Comparison of ENCODE assay signal across 1 cellular context in the genomic region with DNA sequence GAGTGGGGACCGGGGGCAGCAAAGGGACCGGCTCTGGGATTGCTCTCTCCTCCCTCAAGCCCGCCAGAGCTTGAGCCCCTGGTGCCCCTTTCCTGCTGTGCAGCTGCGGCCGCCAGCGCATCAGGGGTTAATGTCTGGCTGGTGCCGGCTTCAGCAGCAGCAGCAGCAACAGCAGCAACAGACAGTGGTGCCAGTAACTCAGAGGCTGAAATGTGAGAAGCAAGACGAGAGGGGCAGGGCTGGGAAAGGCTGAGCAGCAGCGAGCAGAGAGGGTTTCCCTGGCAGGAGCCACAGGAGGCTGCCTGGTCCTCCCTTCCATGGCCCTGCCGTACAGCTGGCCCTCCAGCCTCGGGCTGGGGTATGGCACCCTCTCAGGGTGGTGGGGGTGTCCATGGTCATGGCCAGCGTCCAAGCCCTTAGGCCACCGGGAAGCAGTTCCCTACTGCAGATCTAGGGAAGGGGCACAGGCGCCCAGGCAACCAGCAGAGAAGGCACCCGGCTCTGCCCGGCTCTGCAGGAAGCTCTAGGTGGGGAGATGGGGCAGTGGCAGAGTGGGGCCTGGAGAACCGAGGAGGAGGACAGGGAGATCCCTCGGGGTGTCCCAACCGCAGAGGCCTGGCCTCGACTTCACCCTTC.
TF ChIP-seq lines count a peak whose summit lies in the region.

No MANE protein-coding gene starts in this region.

TF ChIP-seq in HepG2, 621 proteins besides CTCF, POLR2A, EP300 and RAD21 (continued from another document and continues in another):
- TF ChIP-seq, protein P1, sequence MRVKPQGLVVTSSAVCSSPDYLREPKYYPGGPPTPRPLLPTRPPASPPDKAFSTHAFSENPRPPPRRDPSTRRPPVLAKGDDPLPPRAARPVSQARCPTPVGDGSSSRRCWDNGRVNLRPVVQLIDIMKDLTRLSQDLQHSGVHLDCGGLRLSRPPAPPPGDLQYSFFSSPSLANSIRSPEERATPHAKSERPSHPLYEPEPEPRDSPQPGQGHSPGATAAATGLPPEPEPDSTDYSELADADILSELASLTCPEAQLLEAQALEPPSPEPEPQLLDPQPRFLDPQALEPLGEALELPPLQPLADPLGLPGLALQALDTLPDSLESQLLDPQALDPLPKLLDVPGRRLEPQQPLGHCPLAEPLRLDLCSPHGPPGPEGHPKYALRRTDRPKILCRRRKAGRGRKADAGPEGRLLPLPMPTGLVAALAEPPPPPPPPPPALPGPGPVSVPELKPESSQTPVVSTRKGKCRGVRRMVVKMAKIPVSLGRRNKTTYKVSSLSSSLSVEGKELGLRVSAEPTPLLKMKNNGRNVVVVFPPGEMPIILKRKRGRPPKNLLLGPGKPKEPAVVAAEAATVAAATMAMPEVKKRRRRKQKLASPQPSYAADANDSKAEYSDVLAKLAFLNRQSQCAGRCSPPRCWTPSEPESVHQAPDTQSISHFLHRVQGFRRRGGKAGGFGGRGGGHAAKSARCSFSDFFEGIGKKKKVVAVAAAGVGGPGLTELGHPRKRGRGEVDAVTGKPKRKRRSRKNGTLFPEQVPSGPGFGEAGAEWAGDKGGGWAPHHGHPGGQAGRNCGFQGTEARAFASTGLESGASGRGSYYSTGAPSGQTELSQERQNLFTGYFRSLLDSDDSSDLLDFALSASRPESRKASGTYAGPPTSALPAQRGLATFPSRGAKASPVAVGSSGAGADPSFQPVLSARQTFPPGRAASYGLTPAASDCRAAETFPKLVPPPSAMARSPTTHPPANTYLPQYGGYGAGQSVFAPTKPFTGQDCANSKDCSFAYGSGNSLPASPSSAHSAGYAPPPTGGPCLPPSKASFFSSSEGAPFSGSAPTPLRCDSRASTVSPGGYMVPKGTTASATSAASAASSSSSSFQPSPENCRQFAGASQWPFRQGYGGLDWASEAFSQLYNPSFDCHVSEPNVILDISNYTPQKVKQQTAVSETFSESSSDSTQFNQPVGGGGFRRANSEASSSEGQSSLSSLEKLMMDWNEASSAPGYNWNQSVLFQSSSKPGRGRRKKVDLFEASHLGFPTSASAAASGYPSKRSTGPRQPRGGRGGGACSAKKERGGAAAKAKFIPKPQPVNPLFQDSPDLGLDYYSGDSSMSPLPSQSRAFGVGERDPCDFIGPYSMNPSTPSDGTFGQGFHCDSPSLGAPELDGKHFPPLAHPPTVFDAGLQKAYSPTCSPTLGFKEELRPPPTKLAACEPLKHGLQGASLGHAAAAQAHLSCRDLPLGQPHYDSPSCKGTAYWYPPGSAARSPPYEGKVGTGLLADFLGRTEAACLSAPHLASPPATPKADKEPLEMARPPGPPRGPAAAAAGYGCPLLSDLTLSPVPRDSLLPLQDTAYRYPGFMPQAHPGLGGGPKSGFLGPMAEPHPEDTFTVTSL (CRISPR knock-in tag; IDR thresholded peaks at IDR 0.05; ENCODE audit: borderline replicate concordance), result no peak
- TF ChIP-seq ZNF652 (CRISPR knock-in tag; IDR thresholded peaks at IDR 0.05; ENCODE audit: borderline replicate concordance, low read depth) (peak; percentile 99), SIN3A (IDR thresholded peaks at IDR 0.05; ENCODE audit: borderline replicate concordance, low read depth, low read length) (no peak), KMT2A (CRISPR knock-in tag; IDR thresholded peaks at IDR 0.05) (peak; percentile 34; the same call in 1 of the 2 replicates), THYN1 (CRISPR knock-in tag; IDR thresholded peaks at IDR 0.05; ENCODE audit: borderline replicate concordance, low read depth) (no peak), BHLHE40 (IDR thresholded peaks at IDR 0.05; ENCODE audit: low read length) (0 out of 2 replicates have a peak, but pooled peaks have one; percentile 23), DR1 (CRISPR knock-in tag; IDR thresholded peaks at IDR 0.05) (no peak), KLF6 (CRISPR knock-in tag; IDR thresholded peaks at IDR 0.05) (0 out of 2 replicates have a peak, but pooled peaks have one; percentile 28), ZNF292 (CRISPR knock-in tag; IDR thresholded peaks at IDR 0.05; ENCODE audit: borderline replicate concordance, low read depth) (peak; percentile 100), YEATS2 (CRISPR knock-in tag; IDR thresholded peaks at IDR 0.05; ENCODE audit: borderline replicate concordance) (no peak), MTA1 (CRISPR knock-in tag; IDR thresholded peaks at IDR 0.05; ENCODE audit: borderline replicate concordance) (no peak), SOX6 (IDR thresholded peaks at IDR 0.05) (no peak), SOX6 (CRISPR knock-in tag; IDR thresholded peaks at IDR 0.05) (peak; percentile 43), ZNF124 (CRISPR knock-in tag; IDR thresholded peaks at IDR 0.05) (0 out of 2 replicates have a peak, but pooled peaks have one; percentile 42), ZNF468 (CRISPR knock-in tag; IDR thresholded peaks at IDR 0.05) (no peak), PHF8 (CRISPR knock-in tag; IDR thresholded peaks at IDR 0.05) (0 out of 2 replicates have a peak, but pooled peaks have one; percentile 31), ZFP37 (CRISPR knock-in tag; IDR thresholded peaks at IDR 0.05; ENCODE audit: borderline replicate concordance) (no peak), ZC3H4 (CRISPR knock-in tag; IDR thresholded peaks at IDR 0.05; ENCODE audit: borderline replicate concordance) (no peak), TRIM24 (CRISPR knock-in tag; IDR thresholded peaks at IDR 0.05) (no peak), MIER3 (CRISPR knock-in tag; IDR thresholded peaks at IDR 0.05; ENCODE audit: borderline replicate concordance) (no peak), ELF3 (CRISPR knock-in tag; IDR thresholded peaks at IDR 0.05) (0 out of 2 replicates have a peak, but pooled peaks have one; percentile 27), SNRNP70 (IDR thresholded peaks at IDR 0.05; ENCODE audit: low read depth, low read length) (no peak), KLF11 (CRISPR knock-in tag; IDR thresholded peaks at IDR 0.05) (no peak), SMYD3 (CRISPR knock-in tag; IDR thresholded peaks at IDR 0.05) (no peak)
- TF ChIP-seq, protein P2, sequence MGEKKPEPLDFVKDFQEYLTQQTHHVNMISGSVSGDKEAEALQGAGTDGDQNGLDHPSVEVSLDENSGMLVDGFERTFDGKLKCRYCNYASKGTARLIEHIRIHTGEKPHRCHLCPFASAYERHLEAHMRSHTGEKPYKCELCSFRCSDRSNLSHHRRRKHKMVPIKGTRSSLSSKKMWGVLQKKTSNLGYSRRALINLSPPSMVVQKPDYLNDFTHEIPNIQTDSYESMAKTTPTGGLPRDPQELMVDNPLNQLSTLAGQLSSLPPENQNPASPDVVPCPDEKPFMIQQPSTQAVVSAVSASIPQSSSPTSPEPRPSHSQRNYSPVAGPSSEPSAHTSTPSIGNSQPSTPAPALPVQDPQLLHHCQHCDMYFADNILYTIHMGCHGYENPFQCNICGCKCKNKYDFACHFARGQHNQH (CRISPR knock-in tag; IDR thresholded peaks at IDR 0.05), result peak; percentile 54; the same call in 1 of the 2 replicates
- TF ChIP-seq, protein P3, sequence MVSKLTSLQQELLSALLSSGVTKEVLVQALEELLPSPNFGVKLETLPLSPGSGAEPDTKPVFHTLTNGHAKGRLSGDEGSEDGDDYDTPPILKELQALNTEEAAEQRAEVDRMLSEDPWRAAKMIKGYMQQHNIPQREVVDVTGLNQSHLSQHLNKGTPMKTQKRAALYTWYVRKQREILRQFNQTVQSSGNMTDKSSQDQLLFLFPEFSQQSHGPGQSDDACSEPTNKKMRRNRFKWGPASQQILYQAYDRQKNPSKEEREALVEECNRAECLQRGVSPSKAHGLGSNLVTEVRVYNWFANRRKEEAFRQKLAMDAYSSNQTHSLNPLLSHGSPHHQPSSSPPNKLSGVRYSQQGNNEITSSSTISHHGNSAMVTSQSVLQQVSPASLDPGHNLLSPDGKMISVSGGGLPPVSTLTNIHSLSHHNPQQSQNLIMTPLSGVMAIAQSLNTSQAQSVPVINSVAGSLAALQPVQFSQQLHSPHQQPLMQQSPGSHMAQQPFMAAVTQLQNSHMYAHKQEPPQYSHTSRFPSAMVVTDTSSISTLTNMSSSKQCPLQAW (CRISPR knock-in tag; IDR thresholded peaks at IDR 0.05), result 0 out of 2 replicates have a peak, but pooled peaks have one; percentile 9
- TF ChIP-seq, protein P4, sequence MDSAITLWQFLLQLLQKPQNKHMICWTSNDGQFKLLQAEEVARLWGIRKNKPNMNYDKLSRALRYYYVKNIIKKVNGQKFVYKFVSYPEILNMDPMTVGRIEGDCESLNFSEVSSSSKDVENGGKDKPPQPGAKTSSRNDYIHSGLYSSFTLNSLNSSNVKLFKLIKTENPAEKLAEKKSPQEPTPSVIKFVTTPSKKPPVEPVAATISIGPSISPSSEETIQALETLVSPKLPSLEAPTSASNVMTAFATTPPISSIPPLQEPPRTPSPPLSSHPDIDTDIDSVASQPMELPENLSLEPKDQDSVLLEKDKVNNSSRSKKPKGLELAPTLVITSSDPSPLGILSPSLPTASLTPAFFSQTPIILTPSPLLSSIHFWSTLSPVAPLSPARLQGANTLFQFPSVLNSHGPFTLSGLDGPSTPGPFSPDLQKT (CRISPR knock-in tag; IDR thresholded peaks at IDR 0.05; ENCODE audit: borderline replicate concordance), result no peak
- TF ChIP-seq, protein P5, sequence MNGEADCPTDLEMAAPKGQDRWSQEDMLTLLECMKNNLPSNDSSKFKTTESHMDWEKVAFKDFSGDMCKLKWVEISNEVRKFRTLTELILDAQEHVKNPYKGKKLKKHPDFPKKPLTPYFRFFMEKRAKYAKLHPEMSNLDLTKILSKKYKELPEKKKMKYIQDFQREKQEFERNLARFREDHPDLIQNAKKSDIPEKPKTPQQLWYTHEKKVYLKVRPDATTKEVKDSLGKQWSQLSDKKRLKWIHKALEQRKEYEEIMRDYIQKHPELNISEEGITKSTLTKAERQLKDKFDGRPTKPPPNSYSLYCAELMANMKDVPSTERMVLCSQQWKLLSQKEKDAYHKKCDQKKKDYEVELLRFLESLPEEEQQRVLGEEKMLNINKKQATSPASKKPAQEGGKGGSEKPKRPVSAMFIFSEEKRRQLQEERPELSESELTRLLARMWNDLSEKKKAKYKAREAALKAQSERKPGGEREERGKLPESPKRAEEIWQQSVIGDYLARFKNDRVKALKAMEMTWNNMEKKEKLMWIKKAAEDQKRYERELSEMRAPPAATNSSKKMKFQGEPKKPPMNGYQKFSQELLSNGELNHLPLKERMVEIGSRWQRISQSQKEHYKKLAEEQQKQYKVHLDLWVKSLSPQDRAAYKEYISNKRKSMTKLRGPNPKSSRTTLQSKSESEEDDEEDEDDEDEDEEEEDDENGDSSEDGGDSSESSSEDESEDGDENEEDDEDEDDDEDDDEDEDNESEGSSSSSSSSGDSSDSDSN (CRISPR knock-in tag; IDR thresholded peaks at IDR 0.05), result peak; percentile 27; the same call in 1 of the 2 replicates
- TF ChIP-seq, protein P6, sequence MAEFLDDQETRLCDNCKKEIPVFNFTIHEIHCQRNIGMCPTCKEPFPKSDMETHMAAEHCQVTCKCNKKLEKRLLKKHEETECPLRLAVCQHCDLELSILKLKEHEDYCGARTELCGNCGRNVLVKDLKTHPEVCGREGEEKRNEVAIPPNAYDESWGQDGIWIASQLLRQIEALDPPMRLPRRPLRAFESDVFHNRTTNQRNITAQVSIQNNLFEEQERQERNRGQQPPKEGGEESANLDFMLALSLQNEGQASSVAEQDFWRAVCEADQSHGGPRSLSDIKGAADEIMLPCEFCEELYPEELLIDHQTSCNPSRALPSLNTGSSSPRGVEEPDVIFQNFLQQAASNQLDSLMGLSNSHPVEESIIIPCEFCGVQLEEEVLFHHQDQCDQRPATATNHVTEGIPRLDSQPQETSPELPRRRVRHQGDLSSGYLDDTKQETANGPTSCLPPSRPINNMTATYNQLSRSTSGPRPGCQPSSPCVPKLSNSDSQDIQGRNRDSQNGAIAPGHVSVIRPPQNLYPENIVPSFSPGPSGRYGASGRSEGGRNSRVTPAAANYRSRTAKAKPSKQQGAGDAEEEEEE (CRISPR knock-in tag; IDR thresholded peaks at IDR 0.05; ENCODE audit: borderline replicate concordance), result no peak
- TF ChIP-seq, protein P7, sequence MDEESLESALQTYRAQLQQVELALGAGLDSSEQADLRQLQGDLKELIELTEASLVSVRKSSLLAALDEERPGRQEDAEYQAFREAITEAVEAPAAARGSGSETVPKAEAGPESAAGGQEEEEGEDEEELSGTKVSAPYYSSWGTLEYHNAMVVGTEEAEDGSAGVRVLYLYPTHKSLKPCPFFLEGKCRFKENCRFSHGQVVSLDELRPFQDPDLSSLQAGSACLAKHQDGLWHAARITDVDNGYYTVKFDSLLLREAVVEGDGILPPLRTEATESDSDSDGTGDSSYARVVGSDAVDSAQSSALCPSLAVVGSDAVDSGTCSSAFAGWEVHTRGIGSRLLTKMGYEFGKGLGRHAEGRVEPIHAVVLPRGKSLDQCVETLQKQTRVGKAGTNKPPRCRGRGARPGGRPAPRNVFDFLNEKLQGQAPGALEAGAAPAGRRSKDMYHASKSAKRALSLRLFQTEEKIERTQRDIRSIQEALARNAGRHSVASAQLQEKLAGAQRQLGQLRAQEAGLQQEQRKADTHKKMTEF (CRISPR knock-in tag; IDR thresholded peaks at IDR 0.05), result peak; percentile 52; the same call in 1 of the 2 replicates
- TF ChIP-seq, protein P8, sequence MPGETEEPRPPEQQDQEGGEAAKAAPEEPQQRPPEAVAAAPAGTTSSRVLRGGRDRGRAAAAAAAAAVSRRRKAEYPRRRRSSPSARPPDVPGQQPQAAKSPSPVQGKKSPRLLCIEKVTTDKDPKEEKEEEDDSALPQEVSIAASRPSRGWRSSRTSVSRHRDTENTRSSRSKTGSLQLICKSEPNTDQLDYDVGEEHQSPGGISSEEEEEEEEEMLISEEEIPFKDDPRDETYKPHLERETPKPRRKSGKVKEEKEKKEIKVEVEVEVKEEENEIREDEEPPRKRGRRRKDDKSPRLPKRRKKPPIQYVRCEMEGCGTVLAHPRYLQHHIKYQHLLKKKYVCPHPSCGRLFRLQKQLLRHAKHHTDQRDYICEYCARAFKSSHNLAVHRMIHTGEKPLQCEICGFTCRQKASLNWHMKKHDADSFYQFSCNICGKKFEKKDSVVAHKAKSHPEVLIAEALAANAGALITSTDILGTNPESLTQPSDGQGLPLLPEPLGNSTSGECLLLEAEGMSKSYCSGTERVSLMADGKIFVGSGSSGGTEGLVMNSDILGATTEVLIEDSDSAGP (CRISPR knock-in tag; IDR thresholded peaks at IDR 0.05; ENCODE audit: borderline replicate concordance), result peak; percentile 68; the same call in 1 of the 2 replicates
- TF ChIP-seq, protein P9, sequence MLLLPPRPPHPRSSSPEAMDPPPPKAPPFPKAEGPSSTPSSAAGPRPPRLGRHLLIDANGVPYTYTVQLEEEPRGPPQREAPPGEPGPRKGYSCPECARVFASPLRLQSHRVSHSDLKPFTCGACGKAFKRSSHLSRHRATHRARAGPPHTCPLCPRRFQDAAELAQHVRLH (CRISPR knock-in tag; IDR thresholded peaks at IDR 0.05; ENCODE audit: borderline replicate concordance, low read depth), result peak; percentile 46; the same call in 1 of the 2 replicates
- TF ChIP-seq, protein P10, sequence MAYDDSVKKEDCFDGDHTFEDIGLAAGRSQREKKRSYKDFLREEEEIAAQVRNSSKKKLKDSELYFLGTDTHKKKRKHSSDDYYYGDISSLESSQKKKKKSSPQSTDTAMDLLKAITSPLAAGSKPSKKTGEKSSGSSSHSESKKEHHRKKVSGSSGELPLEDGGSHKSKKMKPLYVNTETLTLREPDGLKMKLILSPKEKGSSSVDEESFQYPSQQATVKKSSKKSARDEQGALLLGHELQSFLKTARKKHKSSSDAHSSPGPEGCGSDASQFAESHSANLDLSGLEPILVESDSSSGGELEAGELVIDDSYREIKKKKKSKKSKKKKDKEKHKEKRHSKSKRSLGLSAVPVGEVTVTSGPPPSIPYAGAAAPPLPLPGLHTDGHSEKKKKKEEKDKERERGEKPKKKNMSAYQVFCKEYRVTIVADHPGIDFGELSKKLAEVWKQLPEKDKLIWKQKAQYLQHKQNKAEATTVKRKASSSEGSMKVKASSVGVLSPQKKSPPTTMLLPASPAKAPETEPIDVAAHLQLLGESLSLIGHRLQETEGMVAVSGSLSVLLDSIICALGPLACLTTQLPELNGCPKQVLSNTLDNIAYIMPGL (CRISPR knock-in tag; IDR thresholded peaks at IDR 0.05; ENCODE audit: borderline replicate concordance in 1 of 2, low read depth in 1 of 2), result 0 out of 4 replicates have a peak, but pooled peaks of 1 of the 2 experiments have one; percentile 27
